In genomic region chr20:25254986-25255680, GRCh38 we compare ENCODE assay signal across 12 cellular contexts. TPM values are rescaled to one million over a fixed set of nuclear protein-coding genes. Genes with fewer than 3 reads are reported as not detected.
DNase-seq lines count a peak whose midpoint lies in the region; ATAC-seq and TF ChIP-seq lines count a peak whose summit lies in the region.
"Had no signal": no experiment of that assay in that cellular context is flagged by ENCODE, and none has a peak within 500 bp of the region (broad histone marks: within the 10 kb centered on the region; RNA-seq: fewer than 3 reads in every experiment).

No MANE protein-coding gene starts in this region.

- POLR2A ChIA-PET in naive thymus-derived CD8-positive, alpha-beta T cell (lab: Charles Lee) = no interaction called here

- H3K27me3 Mint-ChIP-seq in glutamatergic neuron (ENCODE audit: unreplicated experiment) = peaks cover 5% of the 10 kb centered on the region
- no peaks in the 10 kb centered on the region for H3K27me3 Mint-ChIP-seq in naive thymus-derived CD8-positive, alpha-beta T cell
- H3K27me3 Mint-ChIP-seq: activated naive CD4-positive, alpha-beta T cell treated with anti-CD3 and anti-CD28 coated beads, Interleukin-2, amount 50 U/mL, for 24 hours had no signal

- peak overlapping the region; percentile 14 for H3K4me3 Mint-ChIP-seq in glutamatergic neuron (ENCODE audit: unreplicated experiment)
- peak overlapping the region in 1 of 10 donors; percentile 20 for H3K4me3 Mint-ChIP-seq in naive thymus-derived CD8-positive, alpha-beta T cell
- H3K4me3 Mint-ChIP-seq: activated naive CD4-positive, alpha-beta T cell treated with anti-CD3 and anti-CD28 coated beads, Interleukin-2, amount 50 U/mL, for 24 hours had no signal

- H3K9me3 ChIP-seq in RWPE2 (ENCODE audit: severe bottlenecking) = no peaks in the 10 kb centered on the region

- peaks cover 87% of the 10 kb centered on the region for H3K36me3 ChIP-seq in RWPE2 (ENCODE audit: low read depth)

- H3K4me3 ChIP-seq in RWPE2 (ENCODE audit: severe bottlenecking) = no peak overlapping the region

- in situ Hi-C loops in ACHN (cut with HindIII; ENCODE audit: low pct_ligation_motif_present, low pct_unique_long_range_greater_than_20kb, low sequenced_read_pairs) = no loop called here

- no peak overlapping the region for H3K27ac Mint-ChIP-seq in glutamatergic neuron (ENCODE audit: unreplicated experiment)
- peak overlapping the region in 9 of 10 donors; percentile 39 to 93 (median 67) for H3K27ac Mint-ChIP-seq in naive thymus-derived CD8-positive, alpha-beta T cell

- TF ChIP-seq CTCF in RWPE2 (IDR thresholded peaks at IDR 0.05; ENCODE audit: poor library complexity, severe bottlenecking) (no peak), glutamatergic neuron (IDR thresholded peaks at IDR 0.05; ENCODE audit: partially characterized antibody, unreplicated experiment) (no peak)

- DNase-seq in ACHN (peak; percentile 36), RWPE2 (ENCODE audit: low spot score) (no peak), glutamatergic neuron (no peak), NCI-H1092 (lab: John Stamatoyannopoulos, UW) (no peak), NCI-H2107 treated with DMSO at 0.1 percent for 48 hours (lab: John Stamatoyannopoulos, UW; ENCODE audit: unreplicated experiment) (no peak), NCI-H2227 (lab: John Stamatoyannopoulos, UW; ENCODE audit: unreplicated experiment) (no peak)
- peak in 1 of 10 donors; percentile 47 for DNase-seq in naive thymus-derived CD8-positive, alpha-beta T cell
- no peak for DNase-seq in activated CD4-positive, alpha-beta T cell treated with anti-CD3 and anti-CD28 coated beads for 4 hours
- DNase-seq: AML-193, MM.1S, SW 1271 had no signal

- H3K4me1 ChIP-seq in RWPE2 (ENCODE audit: insufficient read depth, poor library complexity, severe bottlenecking) = peaks cover 13% of the 10 kb centered on the region

- H3K27ac ChIP-seq in RWPE2 (ENCODE audit: poor library complexity, severe bottlenecking) = no peak overlapping the region

- H3K27me3 ChIP-seq in RWPE2 (ENCODE audit: insufficient read depth, poor library complexity, severe bottlenecking) = no peaks in the 10 kb centered on the region

- H3K4me1 Mint-ChIP-seq in glutamatergic neuron (ENCODE audit: low read depth, unreplicated experiment) = peaks cover 43% of the 10 kb centered on the region
- peaks cover 38 to 87% (median 77%) of the 10 kb centered on the region in 4 donors for H3K4me1 Mint-ChIP-seq in naive thymus-derived CD8-positive, alpha-beta T cell

- H3K9me3 Mint-ChIP-seq in glutamatergic neuron (ENCODE audit: unreplicated experiment) = peaks cover 13% of the 10 kb centered on the region
- H3K9me3 Mint-ChIP-seq in naive thymus-derived CD8-positive, alpha-beta T cell = no peaks in the 10 kb centered on the region
- H3K9me3 Mint-ChIP-seq: activated naive CD4-positive, alpha-beta T cell treated with anti-CD3 and anti-CD28 coated beads, Interleukin-2, amount 50 U/mL, for 24 hours had no signal

- peaks cover 15% of the 10 kb centered on the region for H3K36me3 Mint-ChIP-seq in glutamatergic neuron (ENCODE audit: unreplicated experiment)
- H3K36me3 Mint-ChIP-seq in naive thymus-derived CD8-positive, alpha-beta T cell = peaks cover 0 to 10% (median 0%) of the 10 kb centered on the region in 3 donors

- peak; percentile 35; the same call in 1 of the 3 replicates for ATAC-seq in RWPE2 (ENCODE audit: low read depth)
- ATAC-seq in naive thymus-derived CD8-positive, alpha-beta T cell = no peak

RNA-seq across cellular contexts. Expression of gene PYGB, which starts 7.2 kb away (rescaled TPM):
- total RNA-seq in glutamatergic neuron (ENCODE audit: unreplicated experiment) = 295 TPM
- 10 to 100 TPM; 50.2 to 54.4 TPM for total RNA-seq in naive thymus-derived CD8-positive, alpha-beta T cell
- polyA plus RNA-seq in naive thymus-derived CD8-positive, alpha-beta T cell = 100 to 1,000 TPM in 1 of 3 donors, 10 to 100 TPM in 2; 39.9 to 107 (median 71.3) TPM

RNA-seq across cellular contexts. Expression of gene ENTPD6, which starts 59.6 kb away (rescaled TPM):
- 191 TPM for total RNA-seq in glutamatergic neuron (ENCODE audit: unreplicated experiment)
- total RNA-seq in naive thymus-derived CD8-positive, alpha-beta T cell = 100 to 1,000 TPM; 109 to 110 TPM
- 10 to 100 TPM; 39.9 to 50.5 (median 44.7) TPM for polyA plus RNA-seq in naive thymus-derived CD8-positive, alpha-beta T cell
